ENCODE assay signal across 1 cellular context in genomic region chr16:3999479-3999868, GRCh38.
TF ChIP-seq lines count a peak whose summit lies in the region.

No MANE protein-coding gene starts in this region.

TF ChIP-seq in H1, 55 proteins besides CTCF, POLR2A, EP300 and RAD21 (continued from another document):
- TF ChIP-seq ASH2L (IDR thresholded peaks at IDR 0.05; ENCODE audit: low read length) (no peak), SAP30 (IDR thresholded peaks at IDR 0.05; ENCODE audit: insufficient read depth, insufficient replicate concordance, low read length) (no peak), EZH2 (IDR thresholded peaks at IDR 0.05; ENCODE audit: low read depth, low read length, severe bottlenecking) (no peak), CHD7 (IDR thresholded peaks at IDR 0.05; ENCODE audit: insufficient replicate concordance, low read length) (no peak), JUND (IDR thresholded peaks at IDR 0.05; ENCODE audit: low read length) (no peak), MAX (IDR thresholded peaks at IDR 0.05) (no peak), TCF12 (IDR thresholded peaks at IDR 0.05; ENCODE audit: low read depth, low read length) (no peak), KDM5A (IDR thresholded peaks at IDR 0.05; ENCODE audit: low read length) (no peak), POLR2AphosphoS5 (IDR thresholded peaks at IDR 0.05; ENCODE audit: low read depth, low read length) (no peak), EGR1 (IDR thresholded peaks at IDR 0.05; ENCODE audit: borderline replicate concordance, low read depth, low read length) (no peak), SUZ12 (IDR thresholded peaks at IDR 0.05; ENCODE audit: low read length) (no peak), FOSL1 (IDR thresholded peaks at IDR 0.05; ENCODE audit: insufficient read depth, low read depth, low read length) (no peak)
